16 cellular contexts compared by ENCODE assay signal in the genomic region with DNA sequence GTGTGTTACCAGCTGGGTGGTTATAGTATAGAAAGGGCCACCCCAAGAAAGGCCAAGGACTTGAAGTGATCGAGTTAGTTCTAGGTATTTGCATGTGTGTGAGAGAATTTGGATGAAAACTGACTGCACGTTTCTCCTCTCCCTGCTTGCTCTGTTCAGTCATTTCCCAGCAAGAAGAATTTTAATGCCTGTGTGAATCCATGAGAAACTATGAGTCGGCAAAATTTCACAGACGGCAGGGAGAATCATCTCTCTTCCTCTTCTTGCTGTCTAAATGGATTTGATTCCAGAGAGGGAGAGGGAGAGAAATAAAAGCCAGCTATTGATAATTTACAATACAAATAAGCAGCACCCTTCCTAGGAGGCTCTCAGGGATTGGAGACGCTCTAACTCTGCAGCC.
A peak's percentile ranks its signal among the peaks of the same experiment; 100 is the strongest.
DNase-seq lines count a peak whose midpoint lies in the region; ATAC-seq and TF ChIP-seq lines count a peak whose summit lies in the region.
"Had no signal": no experiment of that assay in that cellular context is flagged by ENCODE, and none has a peak within 500 bp of the region (broad histone marks: within the 10 kb centered on the region; RNA-seq: fewer than 3 reads in every experiment).

No MANE protein-coding gene starts in this region.

- CTCF ChIA-PET in activated naive CD4-positive, alpha-beta T cell treated with anti-CD3 and anti-CD28 coated beads, Interleukin-2, amount 10 ng/mL, durations not matched to agents 7 days and 5 days (lab: Charles Lee), result interaction anchor here (1.5 kb wide), 1 partner anchor 252 kb away, joined by 3 read pairs; no protein-coding TSS in a partner anchor
- CTCF ChIA-PET in activated naive CD4-positive, alpha-beta T cell treated with anti-CD3 and anti-CD28 coated beads for 36 hours (lab: Charles Lee), result no interaction called here

- H3K36me3 ChIP-seq in body of pancreas (replicated peaks in 1 of 2; ENCODE audit: insufficient read depth in 1 of 2, low read depth in 2 of 2), result no peaks in the 10 kb centered on the region
- H3K36me3 ChIP-seq in mesodermal cell (ENCODE audit: control insufficient read depth, insufficient read depth, low read length), result peaks cover 21% of the 10 kb centered on the region
- no peaks in the 10 kb centered on the region for H3K36me3 ChIP-seq in upper lobe of right lung

- no peak for TF ChIP-seq POLR2A in body of pancreas (IDR thresholded peaks at IDR 0.05)

- no peaks in the 10 kb centered on the region for H3K36me3 Mint-ChIP-seq in activated naive CD4-positive, alpha-beta T cell treated with anti-CD3 and anti-CD28 coated beads, Interleukin-2, amount 10 ng/mL, durations not matched to agents 7 days and 5 days
- no peaks in the 10 kb centered on the region for H3K36me3 Mint-ChIP-seq in activated naive CD4-positive, alpha-beta T cell treated with anti-CD3 and anti-CD28 coated beads for 36 hours (ENCODE audit: low read depth)
- H3K36me3 Mint-ChIP-seq: memory B cell had no signal

- H3K27me3 Mint-ChIP-seq in activated naive CD4-positive, alpha-beta T cell treated with anti-CD3 and anti-CD28 coated beads, Interleukin-2, amount 10 ng/mL, durations not matched to agents 7 days and 5 days, result peaks cover 24% of the 10 kb centered on the region
- H3K27me3 Mint-ChIP-seq in activated naive CD4-positive, alpha-beta T cell treated with anti-CD3 and anti-CD28 coated beads for 36 hours (ENCODE audit: low read depth), result peaks cover 10% of the 10 kb centered on the region

- ATAC-seq in body of pancreas, result no peak
- no peak for ATAC-seq in foreskin keratinocyte
- ATAC-seq in upper lobe of right lung, result no peak

- H3K27me3 ChIP-seq in body of pancreas (no peaks in the 10 kb centered on the region), foreskin keratinocyte (no peaks in the 10 kb centered on the region), upper lobe of right lung (no peaks in the 10 kb centered on the region)

- H3K4me3 Mint-ChIP-seq in activated naive CD4-positive, alpha-beta T cell treated with anti-CD3 and anti-CD28 coated beads, Interleukin-2, amount 10 ng/mL, durations not matched to agents 7 days and 5 days, result no peak overlapping the region
- H3K4me3 Mint-ChIP-seq in activated naive CD4-positive, alpha-beta T cell treated with anti-CD3 and anti-CD28 coated beads for 36 hours, result no peak overlapping the region
- H3K4me3 Mint-ChIP-seq: activated T-helper 1 cell treated with anti-CD3 and anti-CD28 coated beads, Interleukin-12 subunit alpha, Interleukin-12 subunit beta, Interleukin-2, Interleukin-4 antibody, amounts not matched to agents 30 ng/mL and 10 ng/mL and 1 ng/mL, durations not matched to agents 14 hours and 24 hours and 36 hours; memory B cell had no signal

- H3K9me3 ChIP-seq in body of pancreas (no peaks in the 10 kb centered on the region), mesodermal cell (ENCODE audit: control insufficient read depth, low read length) (no peaks in the 10 kb centered on the region), upper lobe of right lung (no peaks in the 10 kb centered on the region)

- H3K27ac ChIP-seq in body of pancreas (peak overlapping the region in 3 of 4 donors; percentile 50 to 61 (median 59)), mesodermal cell (ENCODE audit: low read depth, low read length, severe bottlenecking) (peak overlapping the region; percentile 41), foreskin keratinocyte (no peak overlapping the region), upper lobe of right lung (no peak overlapping the region)

- WGBS in body of pancreas, 2 donors, result 56 to 60% methylated on average over 5 of the region's 5 CpGs
- WGBS in mesodermal cell (ENCODE audit: insufficient coverage in 2 of 2), 2 experiments, result 57 to 66% methylated on average over 3 of the region's 5 CpGs

- H3K4me1 ChIP-seq in body of pancreas (peaks cover 16% of the 10 kb centered on the region), mesodermal cell (ENCODE audit: control insufficient read depth, insufficient read depth, low read length, poor library complexity, severe bottlenecking) (peaks cover 60% of the 10 kb centered on the region), foreskin keratinocyte (no peaks in the 10 kb centered on the region), upper lobe of right lung (peaks cover 26% of the 10 kb centered on the region)

- no peaks in the 10 kb centered on the region for H3K4me1 Mint-ChIP-seq in activated naive CD4-positive, alpha-beta T cell treated with anti-CD3 and anti-CD28 coated beads, Interleukin-2, amount 10 ng/mL, durations not matched to agents 7 days and 5 days
- no peaks in the 10 kb centered on the region for H3K4me1 Mint-ChIP-seq in activated naive CD4-positive, alpha-beta T cell treated with anti-CD3 and anti-CD28 coated beads for 36 hours (ENCODE audit: low read depth)
- H3K4me1 Mint-ChIP-seq: memory B cell had no signal

- no peaks in the 10 kb centered on the region for H3K9me3 Mint-ChIP-seq in activated naive CD4-positive, alpha-beta T cell treated with anti-CD3 and anti-CD28 coated beads, Interleukin-2, amount 10 ng/mL, durations not matched to agents 7 days and 5 days
- no peaks in the 10 kb centered on the region for H3K9me3 Mint-ChIP-seq in activated naive CD4-positive, alpha-beta T cell treated with anti-CD3 and anti-CD28 coated beads for 36 hours
- H3K9me3 Mint-ChIP-seq: activated T-helper 1 cell treated with anti-CD3 and anti-CD28 coated beads, Interleukin-12 subunit alpha, Interleukin-12 subunit beta, Interleukin-2, Interleukin-4 antibody, amounts not matched to agents 30 ng/mL and 10 ng/mL and 1 ng/mL, durations not matched to agents 14 hours and 24 hours and 36 hours; memory B cell had no signal

- intact Hi-C loops in activated naive CD4-positive, alpha-beta T cell treated with anti-CD3 and anti-CD28 coated beads for 36 hours (cut with micrococcal nuclease), result no loop called here
- intact Hi-C loops in body of pancreas (cut with DNase I), result loop anchor here (10.0 kb wide), 1 partner anchor 419 kb away; no protein-coding TSS in a partner anchor
- intact Hi-C loops in upper lobe of right lung (cut with DNase I), result loop anchor here (10.0 kb wide), 1 partner anchor 419 kb away; no protein-coding TSS in a partner anchor

- peak overlapping the region; percentile 26 for H3K27ac Mint-ChIP-seq in activated naive CD4-positive, alpha-beta T cell treated with anti-CD3 and anti-CD28 coated beads, Interleukin-2, amount 10 ng/mL, durations not matched to agents 7 days and 5 days
- no peak overlapping the region for H3K27ac Mint-ChIP-seq in activated naive CD4-positive, alpha-beta T cell treated with anti-CD3 and anti-CD28 coated beads for 36 hours
- H3K27ac Mint-ChIP-seq: activated T-helper 1 cell treated with anti-CD3 and anti-CD28 coated beads, Interleukin-12 subunit alpha, Interleukin-12 subunit beta, Interleukin-2, Interleukin-4 antibody, amounts not matched to agents 30 ng/mL and 10 ng/mL and 1 ng/mL, durations not matched to agents 14 hours and 24 hours and 36 hours; memory B cell had no signal

- DNase-seq in activated naive CD4-positive, alpha-beta T cell treated with anti-CD3 and anti-CD28 coated beads, Interleukin-2, amount 10 ng/mL, durations not matched to agents 7 days and 5 days, result no peak
- DNase-seq in activated naive CD4-positive, alpha-beta T cell treated with anti-CD3 and anti-CD28 coated beads for 36 hours, result no peak
- DNase-seq in body of pancreas (no peak), foreskin keratinocyte (no peak), iPS-NIHi7 (ENCODE audit: extremely low spot score) (no peak), KG1 (lab: John Stamatoyannopoulos, UW) (no peak), upper lobe of right lung (no peak)
- DNase-seq: ACHN; activated CD4-positive, alpha-beta T cell treated with anti-CD3 and anti-CD28 coated beads for 1 hour; caudate nucleus; NCI-H2029 treated with DMSO at 0.1 percent for 48 hours; Right ventricle myocardium superior; small intestine had no signal

- H3K4me3 ChIP-seq in body of pancreas (no peak overlapping the region), mesodermal cell (ENCODE audit: extremely low read depth, insufficient read depth, low read length, poor library complexity, severe bottlenecking) (no peak overlapping the region), upper lobe of right lung (no peak overlapping the region)

- TF ChIP-seq CTCF in body of pancreas (IDR thresholded peaks at IDR 0.05) (no peak), foreskin keratinocyte (conservative IDR thresholded peaks at IDR 0.05) (no peak), upper lobe of right lung (IDR thresholded peaks at IDR 0.05) (no peak)

Comparison
In these comparisons a context has a peak if more than half of its experiments do, and no peak if none do; other contexts are left out.
1. H3K27ac ChIP-seq: peak in body of pancreas (3 of 4) and mesodermal cell (single experiment); none in foreskin keratinocyte (single experiment) and upper lobe of right lung (single experiment).